In the genomic region with DNA sequence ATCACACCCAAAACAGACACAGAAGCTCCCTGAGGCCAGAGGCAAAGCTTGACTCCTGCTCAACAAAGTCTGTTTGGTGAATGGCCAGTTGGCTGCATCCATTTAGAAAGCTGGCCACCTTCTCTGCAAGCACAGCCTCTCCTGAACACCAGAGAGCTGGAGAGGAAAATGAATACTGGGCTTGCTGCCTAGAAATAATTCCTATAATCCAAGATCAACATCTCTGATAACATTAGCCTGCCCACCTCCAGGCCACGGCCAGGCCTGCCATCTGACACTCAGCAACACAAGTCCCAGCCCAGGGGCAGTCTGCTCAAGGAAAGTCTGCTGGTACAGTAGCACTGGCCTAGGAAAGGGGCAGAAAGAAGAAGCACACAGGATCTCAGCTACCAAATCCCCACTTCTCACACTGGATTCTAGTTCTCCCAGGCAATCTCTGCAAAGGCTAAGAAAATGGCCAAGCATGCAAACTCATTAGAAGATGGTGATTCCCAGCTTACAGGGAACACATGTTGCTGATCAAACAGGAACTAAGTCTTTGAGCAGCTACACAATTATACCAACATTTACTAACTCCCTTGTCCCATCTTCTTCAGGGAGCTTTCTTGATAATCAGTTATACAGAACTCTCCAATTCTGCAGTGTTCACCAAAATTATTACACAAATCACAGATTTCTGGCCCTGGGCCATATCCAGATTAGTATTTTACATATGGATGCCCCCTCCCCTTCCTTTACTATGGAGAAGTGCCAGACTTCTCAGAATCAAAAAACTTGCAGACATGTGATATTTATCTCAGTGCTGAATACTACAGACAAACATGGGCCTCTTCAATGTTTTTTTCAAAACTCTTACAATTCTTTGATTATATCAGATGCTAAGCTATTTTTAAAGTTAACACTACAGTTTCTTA, we compare ENCODE assay signal across 8 cellular contexts. TPM values are rescaled to one million over a fixed set of nuclear protein-coding genes. Genes with fewer than 3 reads are reported as not detected.
DNase-seq lines count a peak whose midpoint lies in the region; ATAC-seq, FAIRE-seq and TF ChIP-seq lines count a peak whose summit lies in the region.

No MANE protein-coding gene starts in this region.

- no peak for FAIRE-seq in urothelium cell line (lab: Jason Lieb, UNC)

- no peaks in the 10 kb centered on the region for H3K9me3 ChIP-seq in heart right ventricle

- intact Hi-C loops in heart right ventricle (cut with DNase I): no loop called here
- intact Hi-C loops in left cardiac atrium (cut with DNase I): no loop called here

- peak overlapping the region in 8 of 10 donors; percentile 15 to 83 (median 72) for H3K27ac ChIP-seq in heart right ventricle
- peak overlapping the region; percentile 38 for H3K27ac ChIP-seq in layer of hippocampus (ENCODE audit: low read depth, low read length)
- peak overlapping the region; percentile 32 for H3K27ac ChIP-seq in urinary bladder (ENCODE audit: low read depth)

- ATAC-seq in heart right ventricle: peak in 2 of 8 donors; percentile 11 to 19
- ATAC-seq in left cardiac atrium: no peak
- peak; percentile 80 for ATAC-seq in SK-N-SH treated with all-trans-retinoic acid at 6 μM for 48 hours
- ATAC-seq in HG03378 (IDR thresholded peaks at IDR 0.05; ENCODE audit: unreplicated experiment): no peak

- no peaks in the 10 kb centered on the region for H3K27me3 ChIP-seq in heart right ventricle
- H3K27me3 ChIP-seq in layer of hippocampus (ENCODE audit: control insufficient read depth, insufficient read depth, low read length): no peaks in the 10 kb centered on the region

- no peak for TF ChIP-seq CTCF in heart right ventricle (IDR thresholded peaks at IDR 0.05)

- WGBS in heart right ventricle, 2 donors: 39 to 47% methylated on average over 1 of the region's 1 CpG
- 7% methylated on average over 1 of the region's 1 CpG for WGBS in urinary bladder

- H3K36me3 ChIP-seq in heart right ventricle (no peaks in the 10 kb centered on the region), urinary bladder (ENCODE audit: insufficient read depth) (no peaks in the 10 kb centered on the region)

- H3K4me3 ChIP-seq in heart right ventricle (no peak overlapping the region), urinary bladder (ENCODE audit: low read depth, low read length) (no peak overlapping the region)

- H3K4me1 ChIP-seq in heart right ventricle: peaks cover 25 to 100% (median 98%) of the 10 kb centered on the region in 9 donors
- H3K4me1 ChIP-seq in urinary bladder (ENCODE audit: insufficient read depth): peaks cover 13% of the 10 kb centered on the region

- DNase-seq in heart right ventricle (no peak), left cardiac atrium (no peak), COLO829 (ENCODE audit: low spot score) (no peak), urothelium cell line (ENCODE audit: low spot score) (no peak)

TF ChIP-seq in SK-N-SH treated with all-trans-retinoic acid at 6 μM for 48 hours, 23 proteins besides CTCF, POLR2A, EP300 and RAD21:
- TF ChIP-seq BACH2 (CRISPR knock-in tag; IDR thresholded peaks at IDR 0.05; ENCODE audit: borderline replicate concordance) (no peak), ZFP3 (CRISPR knock-in tag; IDR thresholded peaks at IDR 0.05) (no peak), TCF4 (CRISPR knock-in tag; IDR thresholded peaks at IDR 0.05; ENCODE audit: borderline replicate concordance) (peak; percentile 69; the same call in 1 of the 2 replicates), SNAI2 (CRISPR knock-in tag; IDR thresholded peaks at IDR 0.05) (no peak), ISL1 (CRISPR knock-in tag; IDR thresholded peaks at IDR 0.05) (0 out of 2 replicates have a peak, but pooled peaks have one; percentile 22), PPARA (CRISPR knock-in tag; IDR thresholded peaks at IDR 0.05; ENCODE audit: borderline replicate concordance) (no peak), OSR1 (CRISPR knock-in tag; IDR thresholded peaks at IDR 0.05) (no peak), RARB (CRISPR knock-in tag; IDR thresholded peaks at IDR 0.05) (no peak), ESRRG (CRISPR knock-in tag; IDR thresholded peaks at IDR 0.05) (no peak), ZNF8 (CRISPR knock-in tag; IDR thresholded peaks at IDR 0.05) (no peak)
- TF ChIP-seq, protein P1, sequence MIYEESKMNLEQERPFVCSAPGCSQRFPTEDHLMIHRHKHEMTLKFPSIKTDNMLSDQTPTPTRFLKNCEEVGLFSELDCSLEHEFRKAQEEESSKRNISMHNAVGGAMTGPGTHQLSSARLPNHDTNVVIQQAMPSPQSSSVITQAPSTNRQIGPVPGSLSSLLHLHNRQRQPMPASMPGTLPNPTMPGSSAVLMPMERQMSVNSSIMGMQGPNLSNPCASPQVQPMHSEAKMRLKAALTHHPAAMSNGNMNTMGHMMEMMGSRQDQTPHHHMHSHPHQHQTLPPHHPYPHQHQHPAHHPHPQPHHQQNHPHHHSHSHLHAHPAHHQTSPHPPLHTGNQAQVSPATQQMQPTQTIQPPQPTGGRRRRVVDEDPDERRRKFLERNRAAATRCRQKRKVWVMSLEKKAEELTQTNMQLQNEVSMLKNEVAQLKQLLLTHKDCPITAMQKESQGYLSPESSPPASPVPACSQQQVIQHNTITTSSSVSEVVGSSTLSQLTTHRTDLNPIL (CRISPR knock-in tag; IDR thresholded peaks at IDR 0.05; ENCODE audit: low read depth): no peak
- TF ChIP-seq, protein P2, sequence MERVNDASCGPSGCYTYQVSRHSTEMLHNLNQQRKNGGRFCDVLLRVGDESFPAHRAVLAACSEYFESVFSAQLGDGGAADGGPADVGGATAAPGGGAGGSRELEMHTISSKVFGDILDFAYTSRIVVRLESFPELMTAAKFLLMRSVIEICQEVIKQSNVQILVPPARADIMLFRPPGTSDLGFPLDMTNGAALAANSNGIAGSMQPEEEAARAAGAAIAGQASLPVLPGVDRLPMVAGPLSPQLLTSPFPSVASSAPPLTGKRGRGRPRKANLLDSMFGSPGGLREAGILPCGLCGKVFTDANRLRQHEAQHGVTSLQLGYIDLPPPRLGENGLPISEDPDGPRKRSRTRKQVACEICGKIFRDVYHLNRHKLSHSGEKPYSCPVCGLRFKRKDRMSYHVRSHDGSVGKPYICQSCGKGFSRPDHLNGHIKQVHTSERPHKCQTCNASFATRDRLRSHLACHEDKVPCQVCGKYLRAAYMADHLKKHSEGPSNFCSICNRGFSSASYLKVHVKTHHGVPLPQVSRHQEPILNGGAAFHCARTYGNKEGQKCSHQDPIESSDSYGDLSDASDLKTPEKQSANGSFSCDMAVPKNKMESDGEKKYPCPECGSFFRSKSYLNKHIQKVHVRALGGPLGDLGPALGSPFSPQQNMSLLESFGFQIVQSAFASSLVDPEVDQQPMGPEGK (CRISPR knock-in tag; IDR thresholded peaks at IDR 0.05; ENCODE audit: borderline replicate concordance): no peak
- TF ChIP-seq, protein P3, sequence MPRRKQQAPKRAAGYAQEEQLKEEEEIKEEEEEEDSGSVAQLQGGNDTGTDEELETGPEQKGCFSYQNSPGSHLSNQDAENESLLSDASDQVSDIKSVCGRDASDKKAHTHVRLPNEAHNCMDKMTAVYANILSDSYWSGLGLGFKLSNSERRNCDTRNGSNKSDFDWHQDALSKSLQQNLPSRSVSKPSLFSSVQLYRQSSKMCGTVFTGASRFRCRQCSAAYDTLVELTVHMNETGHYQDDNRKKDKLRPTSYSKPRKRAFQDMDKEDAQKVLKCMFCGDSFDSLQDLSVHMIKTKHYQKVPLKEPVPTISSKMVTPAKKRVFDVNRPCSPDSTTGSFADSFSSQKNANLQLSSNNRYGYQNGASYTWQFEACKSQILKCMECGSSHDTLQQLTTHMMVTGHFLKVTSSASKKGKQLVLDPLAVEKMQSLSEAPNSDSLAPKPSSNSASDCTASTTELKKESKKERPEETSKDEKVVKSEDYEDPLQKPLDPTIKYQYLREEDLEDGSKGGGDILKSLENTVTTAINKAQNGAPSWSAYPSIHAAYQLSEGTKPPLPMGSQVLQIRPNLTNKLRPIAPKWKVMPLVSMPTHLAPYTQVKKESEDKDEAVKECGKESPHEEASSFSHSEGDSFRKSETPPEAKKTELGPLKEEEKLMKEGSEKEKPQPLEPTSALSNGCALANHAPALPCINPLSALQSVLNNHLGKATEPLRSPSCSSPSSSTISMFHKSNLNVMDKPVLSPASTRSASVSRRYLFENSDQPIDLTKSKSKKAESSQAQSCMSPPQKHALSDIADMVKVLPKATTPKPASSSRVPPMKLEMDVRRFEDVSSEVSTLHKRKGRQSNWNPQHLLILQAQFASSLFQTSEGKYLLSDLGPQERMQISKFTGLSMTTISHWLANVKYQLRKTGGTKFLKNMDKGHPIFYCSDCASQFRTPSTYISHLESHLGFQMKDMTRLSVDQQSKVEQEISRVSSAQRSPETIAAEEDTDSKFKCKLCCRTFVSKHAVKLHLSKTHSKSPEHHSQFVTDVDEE (CRISPR knock-in tag; IDR thresholded peaks at IDR 0.05): peak; percentile 56; the same call in 1 of the 2 replicates
TF ChIP-seq in SK-N-SH treated with all-trans-retinoic acid at 6 μM for 48 hours: peak in this region for 3.

RNA-seq across cellular contexts. Expression of a gene that starts 9.9 kb away (rescaled TPM):
- 10 to 100 TPM in 5 of 10 donors, 1 to 10 TPM in 5; 6.3 to 20.8 (median 10.0) TPM for total RNA-seq in heart right ventricle
- polyA plus RNA-seq in heart right ventricle: 1 to 10 TPM; 4.7 to 7.6 TPM
- total RNA-seq in left cardiac atrium: 10 to 100 TPM; 20.5 to 23.7 TPM
- total RNA-seq in urinary bladder: 55.0 TPM
- 31.6 TPM for polyA plus RNA-seq in urinary bladder

RNA-seq across cellular contexts. Expression of a gene that starts 24.8 kb away (rescaled TPM):
- total RNA-seq in heart right ventricle (not detected), left cardiac atrium (not detected), urinary bladder (not detected)
- polyA plus RNA-seq in heart right ventricle (not detected), urinary bladder (not detected)
